Comparison of ENCODE assay signal across 1 cellular context in the genomic region with DNA sequence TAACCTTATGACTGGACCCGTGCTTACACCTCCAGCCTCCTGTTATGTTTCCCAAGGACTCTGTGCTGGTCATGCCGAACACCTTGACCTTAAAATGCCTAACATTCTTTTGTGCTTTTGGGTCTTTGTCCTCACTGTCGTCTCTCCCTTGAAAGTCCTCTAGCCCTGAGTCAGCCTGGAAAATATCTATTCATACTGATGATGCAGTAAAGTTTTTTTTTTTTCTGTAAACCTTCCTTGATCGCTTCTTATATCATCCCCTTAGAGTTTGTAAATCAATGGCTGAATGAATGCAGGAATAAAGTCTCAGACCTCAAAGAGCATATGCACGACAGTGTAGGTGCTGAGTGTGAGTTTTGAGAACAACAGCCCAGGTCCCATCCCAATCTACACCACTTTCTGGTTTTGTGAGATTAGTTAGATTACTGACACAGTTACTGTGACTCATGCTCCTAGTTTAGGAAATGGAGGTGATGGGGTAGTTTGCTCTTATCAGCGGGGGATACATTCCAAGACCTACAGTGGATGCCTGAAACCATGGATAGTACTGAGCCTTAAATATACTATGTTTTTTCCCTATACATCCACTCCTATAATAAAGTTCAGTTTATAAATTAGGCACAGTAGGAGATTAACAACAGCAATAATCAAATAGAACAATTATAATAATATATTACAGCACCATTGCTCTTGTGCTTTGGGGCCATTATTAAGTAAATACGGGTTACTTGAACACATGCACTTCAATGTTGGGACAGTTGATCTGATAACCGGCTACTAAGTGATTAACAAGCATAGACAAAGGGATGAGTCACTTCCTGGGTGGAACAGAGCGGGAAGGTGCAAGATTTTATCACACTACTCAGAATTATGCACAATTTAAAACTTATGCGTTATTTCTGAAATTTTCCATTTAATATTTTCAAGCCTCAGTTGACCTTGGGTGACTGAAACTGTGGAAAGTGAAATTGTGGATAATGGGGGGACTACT.
A peak's percentile ranks its signal among the peaks of the same experiment; 100 is the strongest.
TF ChIP-seq lines count a peak whose summit lies in the region.

No MANE protein-coding gene starts in this region.

TF ChIP-seq in K562, 482 proteins besides CTCF, POLR2A, EP300 and RAD21 (continued from another document and continues in another):
- TF ChIP-seq SAFB (IDR thresholded peaks at IDR 0.05; ENCODE audit: borderline replicate concordance, low read depth, low read length) (no peak), ZFPM2 (CRISPR knock-in tag; IDR thresholded peaks at IDR 0.05) (no peak), ILF3 (IDR thresholded peaks at IDR 0.05; ENCODE audit: borderline replicate concordance) (no peak), HDAC1 (IDR thresholded peaks at IDR 0.05) (0 out of 4 replicates have a peak, but pooled peaks of 1 of the 2 experiments have one; percentile 24), MYBL2 (IDR thresholded peaks at IDR 0.05; ENCODE audit: low read depth) (no peak; the same call in 1 of the 2 replicates), MYBL2 (CRISPR knock-in tag; IDR thresholded peaks at IDR 0.05; ENCODE audit: borderline replicate concordance) (no peak), MYNN (IDR thresholded peaks at IDR 0.05) (peak; percentile 59; the same call in 1 of the 2 replicates), MYNN (CRISPR knock-in tag; IDR thresholded peaks at IDR 0.05) (no peak), ZNF764 (CRISPR knock-in tag; IDR thresholded peaks at IDR 0.05; ENCODE audit: low read depth) (no peak), ZNF253 (CRISPR knock-in tag; conservative IDR thresholded peaks at IDR 0.05) (no peak), HSF4 (CRISPR knock-in tag; IDR thresholded peaks at IDR 0.05; ENCODE audit: borderline replicate concordance) (peak; percentile 36; the same call in 1 of the 2 replicates), MAX (CRISPR knock-in tag; IDR thresholded peaks at IDR 0.05) (no peak), VEZF1 (CRISPR knock-in tag; IDR thresholded peaks at IDR 0.05) (peak; percentile 20; the same call in 1 of the 2 replicates), ZNF197 (CRISPR knock-in tag; IDR thresholded peaks at IDR 0.05; ENCODE audit: low read depth) (no peak; the same call in 1 of the 2 replicates), HNRNPUL1 (IDR thresholded peaks at IDR 0.05; ENCODE audit: low read length) (no peak), HCFC1 (IDR thresholded peaks at IDR 0.05; ENCODE audit: low read depth, low read length) (no peak), ZNF282 (CRISPR knock-in tag; IDR thresholded peaks at IDR 0.05) (no peak), ASH1L (IDR thresholded peaks at IDR 0.05; ENCODE audit: borderline replicate concordance, low read depth, partially characterized antibody) (no peak), ZBTB33 (CRISPR knock-in tag; IDR thresholded peaks at IDR 0.05) (no peak), SIN3A (IDR thresholded peaks at IDR 0.05; ENCODE audit: borderline replicate concordance in 2 of 2, control insufficient read depth in 1 of 2, low read depth in 2 of 2, low read length in 2 of 2) (no peak), HMBOX1 (IDR thresholded peaks at IDR 0.05) (peak; percentile 98), CREBBP (IDR thresholded peaks at IDR 0.05; ENCODE audit: low read depth, low read length) (no peak), ZNF589 (CRISPR knock-in tag; IDR thresholded peaks at IDR 0.05; ENCODE audit: low read depth) (no peak; the same call in 1 of the 2 replicates), ZBTB1 (CRISPR knock-in tag; IDR thresholded peaks at IDR 0.05; ENCODE audit: borderline replicate concordance, low read depth) (no peak), ZNF274 (IDR thresholded peaks at IDR 0.05; ENCODE audit: borderline replicate concordance, low read depth, low read length) (no peak), ZBTB8A (IDR thresholded peaks at IDR 0.05; ENCODE audit: partially characterized antibody) (no peak), SMAD3 (CRISPR knock-in tag; conservative IDR thresholded peaks at IDR 0.05) (no peak), C11orf30 (IDR thresholded peaks at IDR 0.05; ENCODE audit: low read depth) (peak; percentile 44)
- TF ChIP-seq, protein P1, sequence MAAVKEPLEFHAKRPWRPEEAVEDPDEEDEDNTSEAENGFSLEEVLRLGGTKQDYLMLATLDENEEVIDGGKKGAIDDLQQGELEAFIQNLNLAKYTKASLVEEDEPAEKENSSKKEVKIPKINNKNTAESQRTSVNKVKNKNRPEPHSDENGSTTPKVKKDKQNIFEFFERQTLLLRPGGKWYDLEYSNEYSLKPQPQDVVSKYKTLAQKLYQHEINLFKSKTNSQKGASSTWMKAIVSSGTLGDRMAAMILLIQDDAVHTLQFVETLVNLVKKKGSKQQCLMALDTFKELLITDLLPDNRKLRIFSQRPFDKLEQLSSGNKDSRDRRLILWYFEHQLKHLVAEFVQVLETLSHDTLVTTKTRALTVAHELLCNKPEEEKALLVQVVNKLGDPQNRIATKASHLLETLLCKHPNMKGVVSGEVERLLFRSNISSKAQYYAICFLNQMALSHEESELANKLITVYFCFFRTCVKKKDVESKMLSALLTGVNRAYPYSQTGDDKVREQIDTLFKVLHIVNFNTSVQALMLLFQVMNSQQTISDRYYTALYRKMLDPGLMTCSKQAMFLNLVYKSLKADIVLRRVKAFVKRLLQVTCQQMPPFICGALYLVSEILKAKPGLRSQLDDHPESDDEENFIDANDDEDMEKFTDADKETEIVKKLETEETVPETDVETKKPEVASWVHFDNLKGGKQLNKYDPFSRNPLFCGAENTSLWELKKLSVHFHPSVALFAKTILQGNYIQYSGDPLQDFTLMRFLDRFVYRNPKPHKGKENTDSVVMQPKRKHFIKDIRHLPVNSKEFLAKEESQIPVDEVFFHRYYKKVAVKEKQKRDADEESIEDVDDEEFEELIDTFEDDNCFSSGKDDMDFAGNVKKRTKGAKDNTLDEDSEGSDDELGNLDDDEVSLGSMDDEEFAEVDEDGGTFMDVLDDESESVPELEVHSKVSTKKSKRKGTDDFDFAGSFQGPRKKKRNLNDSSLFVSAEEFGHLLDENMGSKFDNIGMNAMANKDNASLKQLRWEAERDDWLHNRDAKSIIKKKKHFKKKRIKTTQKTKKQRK (IDR thresholded peaks at IDR 0.05; ENCODE audit: borderline replicate concordance, low read depth, low read length): no peak
- TF ChIP-seq, protein P2, sequence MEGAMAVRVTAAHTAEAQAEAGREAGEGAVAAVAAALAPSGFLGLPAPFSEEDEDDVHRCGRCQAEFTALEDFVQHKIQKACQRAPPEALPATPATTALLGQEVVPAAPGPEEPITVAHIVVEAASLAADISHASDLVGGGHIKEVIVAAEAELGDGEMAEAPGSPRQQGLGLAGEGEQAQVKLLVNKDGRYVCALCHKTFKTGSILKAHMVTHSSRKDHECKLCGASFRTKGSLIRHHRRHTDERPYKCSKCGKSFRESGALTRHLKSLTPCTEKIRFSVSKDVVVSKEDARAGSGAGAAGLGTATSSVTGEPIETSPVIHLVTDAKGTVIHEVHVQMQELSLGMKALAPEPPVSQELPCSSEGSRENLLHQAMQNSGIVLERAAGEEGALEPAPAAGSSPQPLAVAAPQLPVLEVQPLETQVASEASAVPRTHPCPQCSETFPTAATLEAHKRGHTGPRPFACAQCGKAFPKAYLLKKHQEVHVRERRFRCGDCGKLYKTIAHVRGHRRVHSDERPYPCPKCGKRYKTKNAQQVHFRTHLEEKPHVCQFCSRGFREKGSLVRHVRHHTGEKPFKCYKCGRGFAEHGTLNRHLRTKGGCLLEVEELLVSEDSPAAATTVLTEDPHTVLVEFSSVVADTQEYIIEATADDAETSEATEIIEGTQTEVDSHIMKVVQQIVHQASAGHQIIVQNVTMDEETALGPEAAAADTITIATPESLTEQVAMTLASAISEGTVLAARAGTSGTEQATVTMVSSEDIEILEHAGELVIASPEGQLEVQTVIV (CRISPR knock-in tag; IDR thresholded peaks at IDR 0.05; ENCODE audit: borderline replicate concordance): no peak
- TF ChIP-seq, protein P3, sequence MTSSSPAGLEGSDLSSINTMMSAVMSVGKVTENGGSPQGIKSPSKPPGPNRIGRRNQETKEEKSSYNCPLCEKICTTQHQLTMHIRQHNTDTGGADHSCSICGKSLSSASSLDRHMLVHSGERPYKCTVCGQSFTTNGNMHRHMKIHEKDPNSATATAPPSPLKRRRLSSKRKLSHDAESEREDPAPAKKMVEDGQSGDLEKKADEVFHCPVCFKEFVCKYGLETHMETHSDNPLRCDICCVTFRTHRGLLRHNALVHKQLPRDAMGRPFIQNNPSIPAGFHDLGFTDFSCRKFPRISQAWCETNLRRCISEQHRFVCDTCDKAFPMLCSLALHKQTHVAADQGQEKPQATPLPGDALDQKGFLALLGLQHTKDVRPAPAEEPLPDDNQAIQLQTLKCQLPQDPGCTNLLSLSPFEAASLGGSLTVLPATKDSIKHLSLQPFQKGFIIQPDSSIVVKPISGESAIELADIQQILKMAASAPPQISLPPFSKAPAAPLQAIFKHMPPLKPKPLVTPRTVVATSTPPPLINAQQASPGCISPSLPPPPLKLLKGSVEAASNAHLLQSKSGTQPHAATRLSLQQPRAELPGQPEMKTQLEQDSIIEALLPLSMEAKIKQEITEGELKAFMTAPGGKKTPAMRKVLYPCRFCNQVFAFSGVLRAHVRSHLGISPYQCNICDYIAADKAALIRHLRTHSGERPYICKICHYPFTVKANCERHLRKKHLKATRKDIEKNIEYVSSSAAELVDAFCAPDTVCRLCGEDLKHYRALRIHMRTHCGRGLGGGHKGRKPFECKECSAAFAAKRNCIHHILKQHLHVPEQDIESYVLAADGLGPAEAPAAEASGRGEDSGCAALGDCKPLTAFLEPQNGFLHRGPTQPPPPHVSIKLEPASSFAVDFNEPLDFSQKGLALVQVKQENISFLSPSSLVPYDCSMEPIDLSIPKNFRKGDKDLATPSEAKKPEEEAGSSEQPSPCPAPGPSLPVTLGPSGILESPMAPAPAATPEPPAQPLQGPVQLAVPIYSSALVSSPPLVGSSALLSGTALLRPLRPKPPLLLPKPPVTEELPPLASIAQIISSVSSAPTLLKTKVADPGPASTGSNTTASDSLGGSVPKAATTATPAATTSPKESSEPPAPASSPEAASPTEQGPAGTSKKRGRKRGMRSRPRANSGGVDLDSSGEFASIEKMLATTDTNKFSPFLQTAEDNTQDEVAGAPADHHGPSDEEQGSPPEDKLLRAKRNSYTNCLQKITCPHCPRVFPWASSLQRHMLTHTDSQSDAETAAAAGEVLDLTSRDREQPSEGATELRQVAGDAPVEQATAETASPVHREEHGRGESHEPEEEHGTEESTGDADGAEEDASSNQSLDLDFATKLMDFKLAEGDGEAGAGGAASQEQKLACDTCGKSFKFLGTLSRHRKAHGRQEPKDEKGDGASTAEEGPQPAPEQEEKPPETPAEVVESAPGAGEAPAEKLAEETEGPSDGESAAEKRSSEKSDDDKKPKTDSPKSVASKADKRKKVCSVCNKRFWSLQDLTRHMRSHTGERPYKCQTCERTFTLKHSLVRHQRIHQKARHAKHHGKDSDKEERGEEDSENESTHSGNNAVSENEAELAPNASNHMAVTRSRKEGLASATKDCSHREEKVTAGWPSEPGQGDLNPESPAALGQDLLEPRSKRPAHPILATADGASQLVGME (CRISPR knock-in tag; IDR thresholded peaks at IDR 0.05): no peak
- TF ChIP-seq, protein P4, sequence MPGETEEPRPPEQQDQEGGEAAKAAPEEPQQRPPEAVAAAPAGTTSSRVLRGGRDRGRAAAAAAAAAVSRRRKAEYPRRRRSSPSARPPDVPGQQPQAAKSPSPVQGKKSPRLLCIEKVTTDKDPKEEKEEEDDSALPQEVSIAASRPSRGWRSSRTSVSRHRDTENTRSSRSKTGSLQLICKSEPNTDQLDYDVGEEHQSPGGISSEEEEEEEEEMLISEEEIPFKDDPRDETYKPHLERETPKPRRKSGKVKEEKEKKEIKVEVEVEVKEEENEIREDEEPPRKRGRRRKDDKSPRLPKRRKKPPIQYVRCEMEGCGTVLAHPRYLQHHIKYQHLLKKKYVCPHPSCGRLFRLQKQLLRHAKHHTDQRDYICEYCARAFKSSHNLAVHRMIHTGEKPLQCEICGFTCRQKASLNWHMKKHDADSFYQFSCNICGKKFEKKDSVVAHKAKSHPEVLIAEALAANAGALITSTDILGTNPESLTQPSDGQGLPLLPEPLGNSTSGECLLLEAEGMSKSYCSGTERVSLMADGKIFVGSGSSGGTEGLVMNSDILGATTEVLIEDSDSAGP (CRISPR knock-in tag; IDR thresholded peaks at IDR 0.05): no peak
